Comparison of ENCODE assay signal across 8 cellular contexts in the genomic region with DNA sequence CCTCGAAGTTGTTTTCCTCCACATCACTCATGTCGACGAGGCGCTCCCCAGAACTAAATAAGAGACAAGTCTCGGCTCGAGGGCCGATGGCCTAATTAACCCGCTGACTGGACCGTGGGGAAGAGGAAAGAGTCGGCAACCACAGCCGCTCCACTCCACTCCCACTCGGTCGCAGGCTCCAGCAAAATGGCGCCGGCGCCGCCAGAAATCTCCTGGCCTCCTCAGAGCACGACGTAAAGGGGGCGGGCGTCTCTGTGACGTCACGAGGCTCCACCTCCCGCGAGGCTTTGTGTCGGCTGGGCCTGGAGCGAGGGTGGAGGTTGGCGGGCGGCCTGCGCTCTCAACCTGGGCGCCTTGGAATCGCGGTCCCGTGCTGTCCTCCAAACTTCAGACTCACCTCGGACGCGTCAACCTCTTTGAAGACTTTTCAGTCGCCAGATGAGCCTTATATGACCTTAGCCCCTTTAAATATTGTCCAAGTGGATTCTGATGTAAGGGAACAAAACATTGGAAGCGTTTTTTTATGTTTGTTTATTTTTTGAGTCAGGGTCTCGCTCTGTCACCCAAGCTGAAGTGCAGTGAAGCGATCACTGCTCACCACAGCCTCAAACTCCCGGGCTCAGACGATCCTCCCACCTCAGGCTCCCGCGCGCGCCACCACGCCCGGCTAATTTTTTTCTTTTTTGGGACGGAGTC. TPM values are rescaled to one million over a fixed set of nuclear protein-coding genes. Genes with fewer than 3 reads are reported as not detected.
DNase-seq lines count a peak whose midpoint lies in the region; ATAC-seq and TF ChIP-seq lines count a peak whose summit lies in the region.

A gene (minus strand): TSS at position 188 of the 696 bp plus-strand sequence. CDS start 157 bp downstream, at position 31.

- no peaks in the 10 kb centered on the region for H3K27me3 ChIP-seq in adrenal gland
- H3K27me3 ChIP-seq in transverse colon: no peaks in the 10 kb centered on the region

- 12 to 28% (median 15%) methylated on average over 24 to 50 of the region's 50 CpGs for WGBS in adrenal gland, 4 donors
- WGBS in transverse colon (ENCODE audit: low coverage in 1 of 2), 2 donors: 13 to 44% methylated on average over 13 to 40 of the region's 50 CpGs

- H3K4me3 ChIP-seq in adrenal gland (peak within 1 kb of the TSS; percentile 84 to 99 (median 90)), transverse colon (peak within 1 kb of the TSS; percentile 84 to 93 (median 88))

- peak; percentile 98 for TF ChIP-seq POLR2A in GM15510 (IDR thresholded peaks at IDR 0.05; ENCODE audit: borderline replicate concordance, extremely low read depth, insufficient read length)
- peak; percentile 91 to 93 for TF ChIP-seq POLR2A in adrenal gland (IDR thresholded peaks at IDR 0.05)
- peak; percentile 96 for TF ChIP-seq POLR2A in transverse colon (IDR thresholded peaks at IDR 0.05)

- H3K36me3 ChIP-seq in adrenal gland (replicated peaks in 1 of 2) (no peaks in the 10 kb centered on the region), transverse colon (no peaks in the 10 kb centered on the region)

- no peaks in the 10 kb centered on the region for H3K9me3 ChIP-seq in adrenal gland (replicated peaks in 1 of 3)
- no peaks in the 10 kb centered on the region for H3K9me3 ChIP-seq in transverse colon

- intact Hi-C loops in T-helper 1 cell treated with Interleukin-12 subunit alpha and Interleukin-12 subunit beta and Interleukin-4 antibody, amounts not matched to agents 30 ng/mL and 1 ng/mL, for 36 hours (cut with micrococcal nuclease): loop anchor here (1.0 to 10.0 kb wide), 18 partner anchors 9 to 1593 kb away; a partner anchor contains a TSS
- intact Hi-C loops in adrenal gland (cut with DNase I): no loop called here
- intact Hi-C loops in cardiac septum (cut with DNase I): loop anchor here (5.0 kb wide), 1 partner anchor 65 kb away; a partner anchor contains a TSS
- intact Hi-C loops in transverse colon (cut with DNase I; ENCODE audit: low total_unique reads): loop anchor here (10.0 kb wide), 1 partner anchor 63 kb away; a partner anchor contains a TSS

- H3K27ac ChIP-seq in adrenal gland (peak within 1 kb of the TSS; percentile 94 to 100 (median 97)), transverse colon (peak within 1 kb of the TSS; percentile 94 to 97 (median 96))

- TF ChIP-seq CTCF in adrenal gland (IDR thresholded peaks at IDR 0.05) (no peak), transverse colon (IDR thresholded peaks at IDR 0.05) (no peak)

- peak; percentile 91 for ATAC-seq in HG02884 (IDR thresholded peaks at IDR 0.05; ENCODE audit: unreplicated experiment)

- no peak for TF ChIP-seq EP300 in transverse colon (IDR thresholded peaks at IDR 0.05; ENCODE audit: low read depth)

- H3K4me1 ChIP-seq in adrenal gland (replicated peaks in 1 of 2) (peaks cover 0 to 36% of the 10 kb centered on the region in 2 donors), transverse colon (peaks cover 11 to 38% (median 30%) of the 10 kb centered on the region in 4 donors)

- in situ Hi-C loops in transverse colon (cut with MboI; ENCODE audit: low pct_ligation_motif_present in 1 of 4, low pct_unique_long_range_greater_than_20kb in 1 of 4, low sequenced_read_pairs in 3 of 4): no loop called here

- peak; percentile 84 for DNase-seq in NCI-H146 treated with DMSO at 0.1 percent for 48 hours (lab: John Stamatoyannopoulos, UW; ENCODE audit: unreplicated experiment)
- DNase-seq in adrenal gland: peak; percentile 97 to 99 (median 98)
- peak; percentile 99 for DNase-seq in cardiac septum (ENCODE audit: low spot score)
- DNase-seq in pons (ENCODE audit: low spot score): peak; percentile 97
- peak; percentile 98 for DNase-seq in transverse colon

RNA-seq across cellular contexts. Expression of the gene that starts here (rescaled TPM):
- total RNA-seq in T-helper 1 cell treated with Interleukin-12 subunit alpha and Interleukin-12 subunit beta and Interleukin-4 antibody, amounts not matched to agents 30 ng/mL and 1 ng/mL, for 36 hours: 115 TPM in 2 replicates
- total RNA-seq in adrenal gland (10 to 100 TPM; 13.2 to 69.1 (median 60.2) TPM), cardiac septum (32.6 TPM), transverse colon (100 to 1,000 TPM in 2 of 4 donors, 10 to 100 TPM in 2; 31.7 to 199 (median 111) TPM)
- polyA plus RNA-seq in adrenal gland: 100 to 1,000 TPM; 128 to 190 (median 134) TPM

Comparison
In these comparisons a context has a peak if more than half of its experiments do, and no peak if none do; other contexts are left out.
1. Peak in every context shown above with its lines: DNase-seq, ATAC-seq, H3K4me3 ChIP-seq and H3K27ac ChIP-seq.
2. intact Hi-C loops: an anchor here in T-helper 1 cell treated with Interleukin-12 subunit alpha and Interleukin-12 subunit beta and Interleukin-4 antibody, amounts not matched to agents 30 ng/mL and 1 ng/mL, for 36 hours (1.0 to 10.0 kb wide), cardiac septum (5.0 kb wide) and transverse colon (10.0 kb wide); none called in adrenal gland.